18 cellular contexts compared by ENCODE assay signal in genomic region chr15:52498700-52499099, GRCh38. TPM values are rescaled to one million over a fixed set of nuclear protein-coding genes. Genes with fewer than 3 reads are reported as not detected.
DNase-seq lines count a peak whose midpoint lies in the region; ATAC-seq, FAIRE-seq and TF ChIP-seq lines count a peak whose summit lies in the region.
"Had no signal": no experiment of that assay in that cellular context is flagged by ENCODE, and none has a peak within 500 bp of the region (broad histone marks: within the 10 kb centered on the region; RNA-seq: fewer than 3 reads in every experiment).

No MANE protein-coding gene starts in this region.

- DNase-seq in EH (ENCODE audit: low read depth) (peak; percentile 43), NCI-H226 (peak; percentile 26), astrocyte of the spinal cord (ENCODE audit: low read depth, low spot score) (peak; percentile 22), memory B cell (ENCODE audit: low spot score in 2 of 2) (no peak), amygdala (lab: John Stamatoyannopoulos, UW) (no peak), D721Med (ENCODE audit: insufficient read length, low spot score) (no peak), pancreas (no peak)
- DNase-seq: AML-193, DMS79 treated with DMSO at 0.1 percent for 48 hours, NCI-H1105, NCI-H1694, NCI-H2081 treated with DMSO at 0.1 percent for 48 hours, Right ventricle myocardium superior had no signal

- ATAC-seq in memory B cell (ENCODE audit: low read depth) (no peak), pancreas (no peak), GM18502 (IDR thresholded peaks at IDR 0.05; ENCODE audit: poor library complexity, unreplicated experiment) (no peak)
- ATAC-seq: A549 had no signal

- H3K9me3 ChIP-seq in pancreas, result no peaks in the 10 kb centered on the region
- H3K9me3 ChIP-seq: A549, HAP-1 had no signal

- H3K4me3 Mint-ChIP-seq in memory B cell, result no peak overlapping the region

- no peaks in the 10 kb centered on the region for H3K36me3 ChIP-seq in pancreas
- H3K36me3 ChIP-seq: HAP-1 had no signal

- H3K27me3 ChIP-seq in pancreas, result no peaks in the 10 kb centered on the region

- no peak for FAIRE-seq in D721Med (lab: Jason Lieb, UNC)
- FAIRE-seq in pancreas (lab: Jason Lieb, UNC), result no peak
- FAIRE-seq: GM19239 had no signal

- intact Hi-C loops in pancreas (cut with DNase I), result no loop called here

- H3K4me3 ChIP-seq in astrocyte of the spinal cord (ENCODE audit: low read depth, low read length) (no peak overlapping the region), pancreas (no peak overlapping the region)
- H3K4me3 ChIP-seq: A549, HAP-1 had no signal

- H3K4me1 Mint-ChIP-seq in memory B cell, result peaks cover 25% of the 10 kb centered on the region

- TF ChIP-seq CTCF in astrocyte of the spinal cord (IDR thresholded peaks at IDR 0.05; ENCODE audit: low read depth, low read length) (no peak), D721Med (IDR thresholded peaks at IDR 0.05; ENCODE audit: insufficient read depth, missing control alignments) (no peak), pancreas (IDR thresholded peaks at IDR 0.05) (no peak)

- H3K27ac Mint-ChIP-seq in memory B cell, result peak overlapping the region; percentile 5

- H3K9me3 Mint-ChIP-seq in memory B cell, result no peaks in the 10 kb centered on the region

- H3K27me3 Mint-ChIP-seq in memory B cell, result no peaks in the 10 kb centered on the region

- in situ Hi-C loops in astrocyte of the spinal cord (cut with HindIII; ENCODE audit: low sequenced_read_pairs), result no loop called here

- H3K27ac ChIP-seq in pancreas, result no peak overlapping the region
- H3K27ac ChIP-seq: A549, C4-2B had no signal

- no peaks in the 10 kb centered on the region for H3K4me1 ChIP-seq in pancreas

- H3K36me3 Mint-ChIP-seq in memory B cell, result no peaks in the 10 kb centered on the region

RNA-seq across cellular contexts. Expression of gene MYO5A, which starts 30.0 kb away (rescaled TPM):
- total RNA-seq in pancreas, result 10 to 100 TPM in 3 of 6 donors, 1 to 10 TPM in 3; 7.2 to 11.9 (median 9.8) TPM
- polyA plus RNA-seq in pancreas, result 1 to 10 TPM; 2.4 to 3.1 TPM

Comparison
In these comparisons a context has a peak if more than half of its experiments do, and no peak if none do; other contexts are left out.
1. DNase-seq: peak in EH (single experiment), NCI-H226 (single experiment) and astrocyte of the spinal cord (single experiment); none in memory B cell (0 of 2), amygdala (0 of 56), D721Med (single experiment) and pancreas (0 of 6).